Comparison of ENCODE assay signal across 12 cellular contexts in the genomic region with DNA sequence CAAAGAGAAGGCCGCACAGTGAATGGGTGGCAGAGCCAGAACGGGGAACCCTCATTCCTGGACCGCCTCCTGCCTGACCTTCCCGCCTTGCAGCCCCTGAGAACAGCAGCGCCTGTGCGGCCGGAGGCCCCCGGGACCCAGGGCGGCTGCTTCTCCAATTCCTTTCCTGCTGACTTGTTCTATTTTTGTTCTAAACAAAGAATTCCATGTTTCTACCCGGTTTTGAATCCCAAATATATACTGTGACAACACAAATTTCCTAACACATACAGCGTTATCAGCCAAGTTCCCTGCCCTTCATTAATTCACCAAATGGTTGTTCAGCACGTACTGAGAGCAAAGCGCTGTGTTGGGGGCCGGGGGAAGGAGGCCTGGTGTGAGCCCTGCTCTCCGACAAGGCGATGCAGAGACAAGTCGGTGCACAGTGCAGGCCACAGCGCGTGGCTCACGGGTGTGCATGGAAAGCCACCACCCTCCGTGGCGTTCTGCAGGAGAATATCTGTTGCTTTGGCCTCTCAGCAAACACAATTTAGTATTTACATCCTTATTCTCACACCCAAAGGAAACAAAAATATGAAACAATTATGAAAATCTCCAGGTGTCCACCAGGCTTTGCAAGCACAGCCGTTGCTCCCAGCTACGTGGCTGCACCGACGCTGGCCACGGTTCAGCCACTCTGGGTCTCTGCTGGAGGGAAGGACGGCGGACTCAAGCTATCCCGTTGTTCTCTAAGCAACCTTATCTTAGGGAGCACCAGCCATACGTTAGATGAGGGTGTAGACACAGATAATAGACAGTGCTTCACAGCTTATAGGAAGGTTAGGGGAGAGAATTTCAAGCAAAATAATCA. TPM values are rescaled to one million over a fixed set of nuclear protein-coding genes. Genes with fewer than 3 reads are reported as not detected.
DNase-seq lines count a peak whose midpoint lies in the region; ATAC-seq and TF ChIP-seq lines count a peak whose summit lies in the region.
"Had no signal": no experiment of that assay in that cellular context is flagged by ENCODE, and none has a peak within 500 bp of the region (broad histone marks: within the 10 kb centered on the region; RNA-seq: fewer than 3 reads in every experiment).

No MANE protein-coding gene starts in this region.

- intact Hi-C loops in activated T-helper 2 cell treated with anti-CD3 and anti-CD28 coated beads, Interferon-gamma antibody, Interleukin-2, Interleukin-4, amounts not matched to agents 10 μg/mL and 5 μg/mL and 100 μg/mL, durations not matched to agents 14 hours and 24 hours and 36 hours (cut with micrococcal nuclease): no loop called here
- intact Hi-C loops in cardiac septum (cut with DNase I) (loop anchor here (10.0 kb wide), 1 partner anchor 91 kb away; no protein-coding TSS in a partner anchor), left colon (cut with DNase I, micrococcal nuclease) (no loop called here)

- DNase-seq in AG10803 (ENCODE audit: low read depth) (no peak), cardiac septum (ENCODE audit: low spot score) (peak; percentile 70), osteocyte (ENCODE audit: extremely low spot score, unreplicated experiment) (peak; percentile 82), NCI-H2081 treated with DMSO at 0.1 percent for 48 hours (lab: John Stamatoyannopoulos, UW) (no peak), NCI-H187 (lab: John Stamatoyannopoulos, UW) (no peak), left colon (no peak), DMS153 (lab: John Stamatoyannopoulos, UW) (no peak)
- peak; percentile 6 for DNase-seq in activated T-helper 2 cell treated with anti-CD3 and anti-CD28 coated beads, Interferon-gamma antibody, Interleukin-2, Interleukin-4, amounts not matched to agents 10 μg/mL and 5 μg/mL and 100 μg/mL, durations not matched to agents 14 hours and 24 hours and 36 hours (ENCODE audit: low spot score)
- DNase-seq: activated T-cell treated with anti-CD3 and anti-CD28 coated beads for 4 hours; NCI-H524; stimulated activated CD8-positive, alpha-beta memory T cell treated with anti-CD3 and anti-CD28 coated beads, Interleukin-4, amount 100 ng/mL, for 48 hours had no signal

- peaks cover 15% of the 10 kb centered on the region for H3K9me3 Mint-ChIP-seq in activated T-helper 2 cell treated with anti-CD3 and anti-CD28 coated beads, Interferon-gamma antibody, Interleukin-2, Interleukin-4, amounts not matched to agents 10 μg/mL and 5 μg/mL and 100 μg/mL, durations not matched to agents 14 hours and 24 hours and 36 hours
- peaks cover 7% of the 10 kb centered on the region for H3K9me3 Mint-ChIP-seq in osteocyte (ENCODE audit: unreplicated experiment)
- H3K9me3 Mint-ChIP-seq: T-cell had no signal

- H3K4me3 ChIP-seq in AG10803 (ENCODE audit: low read length): peak overlapping the region; percentile 36

- ATAC-seq in left colon: no peak

- no peaks in the 10 kb centered on the region for H3K36me3 Mint-ChIP-seq in activated T-helper 2 cell treated with anti-CD3 and anti-CD28 coated beads, Interferon-gamma antibody, Interleukin-2, Interleukin-4, amounts not matched to agents 10 μg/mL and 5 μg/mL and 100 μg/mL, durations not matched to agents 14 hours and 24 hours and 36 hours (ENCODE audit: low read depth)
- no peaks in the 10 kb centered on the region for H3K36me3 Mint-ChIP-seq in osteocyte (ENCODE audit: unreplicated experiment)
- H3K36me3 Mint-ChIP-seq: T-cell had no signal

- H3K4me1 Mint-ChIP-seq in activated T-helper 2 cell treated with anti-CD3 and anti-CD28 coated beads, Interferon-gamma antibody, Interleukin-2, Interleukin-4, amounts not matched to agents 10 μg/mL and 5 μg/mL and 100 μg/mL, durations not matched to agents 14 hours and 24 hours and 36 hours (ENCODE audit: low read depth): peaks cover 10% of the 10 kb centered on the region
- H3K4me1 Mint-ChIP-seq in osteocyte (ENCODE audit: unreplicated experiment): peaks cover 47% of the 10 kb centered on the region

- TF ChIP-seq CTCF in AG10803 (conservative IDR thresholded peaks at IDR 0.05; ENCODE audit: low read length) (no peak), osteocyte (IDR thresholded peaks at IDR 0.05) (no peak)

- peaks cover 5% of the 10 kb centered on the region for H3K27me3 Mint-ChIP-seq in activated T-helper 2 cell treated with anti-CD3 and anti-CD28 coated beads, Interferon-gamma antibody, Interleukin-2, Interleukin-4, amounts not matched to agents 10 μg/mL and 5 μg/mL and 100 μg/mL, durations not matched to agents 14 hours and 24 hours and 36 hours (ENCODE audit: low read depth)
- no peaks in the 10 kb centered on the region for H3K27me3 Mint-ChIP-seq in osteocyte (ENCODE audit: unreplicated experiment)

- H3K27ac Mint-ChIP-seq in activated T-helper 2 cell treated with anti-CD3 and anti-CD28 coated beads, Interferon-gamma antibody, Interleukin-2, Interleukin-4, amounts not matched to agents 10 μg/mL and 5 μg/mL and 100 μg/mL, durations not matched to agents 14 hours and 24 hours and 36 hours: no peak overlapping the region
- H3K27ac Mint-ChIP-seq in osteocyte (ENCODE audit: unreplicated experiment): peak overlapping the region; percentile 97

- no peak overlapping the region for H3K4me3 Mint-ChIP-seq in activated T-helper 2 cell treated with anti-CD3 and anti-CD28 coated beads, Interferon-gamma antibody, Interleukin-2, Interleukin-4, amounts not matched to agents 10 μg/mL and 5 μg/mL and 100 μg/mL, durations not matched to agents 14 hours and 24 hours and 36 hours (ENCODE audit: low read depth)
- peak overlapping the region; percentile 8 for H3K4me3 Mint-ChIP-seq in osteocyte (ENCODE audit: unreplicated experiment)

RNA-seq across cellular contexts. Expression of a gene that starts 31.7 kb away (rescaled TPM):
- 2.2 TPM in 2 replicates for total RNA-seq in activated T-helper 2 cell treated with anti-CD3 and anti-CD28 coated beads, Interferon-gamma antibody, Interleukin-2, Interleukin-4, amounts not matched to agents 10 μg/mL and 5 μg/mL and 100 μg/mL, durations not matched to agents 14 hours and 24 hours and 36 hours
- total RNA-seq in cardiac septum (157 TPM), osteocyte (1,821 and 1,951 TPM in 2 replicates), left colon (100 to 1,000 TPM in 1 of 2 donors, 10 to 100 TPM in 1; 65.5 to 193 TPM)

Comparison
In these comparisons a context has a peak if more than half of its experiments do, and no peak if none do; other contexts are left out.
1. DNase-seq: peak in activated T-helper 2 cell treated with anti-CD3 and anti-CD28 coated beads, Interferon-gamma antibody, Interleukin-2, Interleukin-4, amounts not matched to agents 10 μg/mL and 5 μg/mL and 100 μg/mL, durations not matched to agents 14 hours and 24 hours and 36 hours (single experiment), cardiac septum (single experiment) and osteocyte (single experiment); none in AG10803 (single experiment), NCI-H2081 treated with DMSO at 0.1 percent for 48 hours (single experiment), NCI-H187 (0 of 2), left colon (0 of 2) and DMS153 (single experiment).
2. RNA of a gene that starts 31.7 kb away (total RNA-seq): 1,821 to 1,951 TPM in osteocyte, 65.5 to 193 TPM in left colon and 157 TPM in cardiac septum (single experiment); 2.2 TPM in activated T-helper 2 cell treated with anti-CD3 and anti-CD28 coated beads, Interferon-gamma antibody, Interleukin-2, Interleukin-4, amounts not matched to agents 10 μg/mL and 5 μg/mL and 100 μg/mL, durations not matched to agents 14 hours and 24 hours and 36 hours; every median in the first group is over 10 times any median in the second.